Comparison of ENCODE assay signal across 16 cellular contexts in the genomic region with DNA sequence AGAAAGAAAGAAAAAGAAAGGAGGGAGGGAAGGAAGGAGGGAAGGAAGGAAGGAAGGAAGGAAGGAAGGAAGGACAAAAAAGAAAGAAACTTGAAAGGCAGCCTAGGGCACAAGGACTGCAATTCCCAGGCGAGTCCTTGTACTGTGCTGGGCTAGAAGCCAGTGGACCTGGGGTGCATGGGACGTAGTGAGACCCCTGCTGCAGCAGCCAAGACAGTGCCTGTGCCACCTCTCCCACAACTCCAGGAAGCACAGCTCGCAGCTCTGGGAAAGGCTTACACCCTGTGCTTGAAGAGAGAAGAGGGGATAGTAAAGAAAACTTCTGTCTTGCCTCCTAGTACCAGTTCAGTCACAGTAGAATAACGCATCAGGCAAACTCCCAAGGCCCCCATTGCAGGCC.
DNase-seq lines count a peak whose midpoint lies in the region; ATAC-seq and TF ChIP-seq lines count a peak whose summit lies in the region.
"Had no signal": no experiment of that assay in that cellular context is flagged by ENCODE, and none has a peak within 500 bp of the region (broad histone marks: within the 10 kb centered on the region; RNA-seq: fewer than 3 reads in every experiment).

No MANE protein-coding gene starts in this region.

- H3K4me3 Mint-ChIP-seq in H9 = no peak overlapping the region
- no peak overlapping the region for H3K4me3 Mint-ChIP-seq in WTC11
- no peak overlapping the region for H3K4me3 Mint-ChIP-seq in neural progenitor cell
- H3K4me3 Mint-ChIP-seq: CD4-positive, alpha-beta T cell had no signal

- no peak overlapping the region for H3K4ac ChIP-seq in H9 (ENCODE audit: low read depth, low read length)

- no peak overlapping the region for H3T11ph ChIP-seq in H9 (ENCODE audit: low read length)

- no peak overlapping the region for H2BK5ac ChIP-seq in H9 (ENCODE audit: insufficient read length, low read length)

- no peak overlapping the region for H3K18ac ChIP-seq in H9 (ENCODE audit: insufficient read length, low read depth, low read length)

- H3K79me2 ChIP-seq in H9 (ENCODE audit: insufficient read depth, low read length) (no peaks in the 10 kb centered on the region), neural progenitor cell (ENCODE audit: low read depth) (no peaks in the 10 kb centered on the region)

- no peak overlapping the region for H4K8ac ChIP-seq in H9 (replicated peaks; ENCODE audit: insufficient read length, low read depth, low read length)

- H2BK20ac ChIP-seq in H9 (ENCODE audit: low read depth, low read length, poor library complexity, severe bottlenecking) = no peak overlapping the region

- no peak overlapping the region for H4K5ac ChIP-seq in H9 (ENCODE audit: insufficient read length, low read depth, low read length)

- no CpG with 5 or more reads among the region's 4 CpGs for WGBS in H9 (ENCODE audit: extremely low coverage, insufficient read length, low lambda C conversion rate)

- no peak overlapping the region for H3K27ac ChIP-seq in H9 (ENCODE audit: insufficient read length, low read depth, low read length)
- H3K27ac ChIP-seq in neural progenitor cell = no peak overlapping the region
- H3K27ac ChIP-seq: C4-2B, HL-60 had no signal

- POLR2A ChIA-PET in WTC11 (lab: Charles Lee) = no interaction called here

- H3F3A ChIP-seq in neural progenitor cell (ENCODE audit: low read depth) = no peaks in the 10 kb centered on the region

- no peaks in the 10 kb centered on the region for H3K23me2 ChIP-seq in H9 (ENCODE audit: insufficient read length, low read depth, low read length, poor library complexity, severe bottlenecking)

- H3K27me3 ChIP-seq in H9 (ENCODE audit: insufficient read depth, low read length) (no peaks in the 10 kb centered on the region), neural progenitor cell (no peaks in the 10 kb centered on the region)

- H2BK120ac ChIP-seq in H9 (ENCODE audit: low read depth, low read length, poor library complexity, severe bottlenecking) = no peak overlapping the region

- no peak overlapping the region for H3K56ac ChIP-seq in H9 (ENCODE audit: insufficient read length, low read depth, low read length)

- no peak overlapping the region for H2AK5ac ChIP-seq in H9 (ENCODE audit: insufficient read length, low read length)

- no peak overlapping the region for H2BK12ac ChIP-seq in H9 (ENCODE audit: insufficient read length, low read depth, low read length)

- H3K36me3 Mint-ChIP-seq in H9 (ENCODE audit: insufficient read depth in 1 of 3, low read depth in 3 of 3) (no peaks in the 10 kb centered on the region), WTC11 (no peaks in the 10 kb centered on the region), neural progenitor cell (no peaks in the 10 kb centered on the region)

- ATAC-seq in WTC11 (peak; percentile 55), GM18909 (IDR thresholded peaks at IDR 0.05; ENCODE audit: poor library complexity, unreplicated experiment) (no peak), HG02884 (IDR thresholded peaks at IDR 0.05; ENCODE audit: unreplicated experiment) (no peak)

- no peak overlapping the region for H3K4me3 ChIP-seq in neural progenitor cell

- H4K91ac ChIP-seq in H9 (ENCODE audit: insufficient read length, low read depth, low read length) = no peak overlapping the region

- H3K9me3 Mint-ChIP-seq in H9 (no peaks in the 10 kb centered on the region; a peak in 1 of 5 replicates), WTC11 (peaks cover 12% of the 10 kb centered on the region; the same call in 1 of the 2 replicates), neural progenitor cell (peaks cover 5% of the 10 kb centered on the region)

- H3K4me1 Mint-ChIP-seq in H9 (0 out of 4 replicates have a peak, but pooled peaks cover 2 to 3% of the 10 kb centered on the region in 2 experiments), WTC11 (no peaks in the 10 kb centered on the region), neural progenitor cell (no peaks in the 10 kb centered on the region)

- no peaks in the 10 kb centered on the region for H3K9me3 ChIP-seq in H9 (ENCODE audit: control insufficient read depth, low read depth, low read length)
- no peaks in the 10 kb centered on the region for H3K9me3 ChIP-seq in neural progenitor cell (ENCODE audit: low read depth)
- H3K9me3 ChIP-seq: Caco-2 had no signal

- H3K36me3 ChIP-seq in neural progenitor cell = no peaks in the 10 kb centered on the region

- H4K20me1 ChIP-seq in H9 (ENCODE audit: control insufficient read depth, insufficient read depth, insufficient read length) (no peaks in the 10 kb centered on the region), neural progenitor cell (ENCODE audit: low read depth) (no peaks in the 10 kb centered on the region)

- TF ChIP-seq CTCF in H9 (conservative IDR thresholded peaks at IDR 0.05) = no peak
- no peak for TF ChIP-seq CTCF in WTC11 (IDR thresholded peaks at IDR 0.05)
- TF ChIP-seq CTCF in neural progenitor cell (IDR thresholded peaks at IDR 0.05) = no peak

- no peak overlapping the region for H3K14ac ChIP-seq in H9 (ENCODE audit: insufficient read depth, low read length)

- H3K79me1 ChIP-seq in H9 (ENCODE audit: insufficient read depth, low read depth, low read length, poor library complexity, severe bottlenecking) = no peaks in the 10 kb centered on the region

- H3K27ac Mint-ChIP-seq in H9 = no peak overlapping the region
- no peak overlapping the region for H3K27ac Mint-ChIP-seq in WTC11
- H3K27ac Mint-ChIP-seq in neural progenitor cell = no peak overlapping the region
- H3K27ac Mint-ChIP-seq: CD4-positive, alpha-beta T cell had no signal

- H3K4me2 ChIP-seq in H9 (ENCODE audit: insufficient read depth, insufficient read length, low read length) (no peak overlapping the region), neural progenitor cell (no peak overlapping the region)

- H3K4me1 ChIP-seq in H9 (ENCODE audit: insufficient read depth, low read length) = no peaks in the 10 kb centered on the region
- H3K4me1 ChIP-seq in neural progenitor cell = no peaks in the 10 kb centered on the region
- H3K4me1 ChIP-seq: Caco-2 had no signal

- H3K23ac ChIP-seq in H9 (ENCODE audit: insufficient read length, low read depth, low read length) = no peak overlapping the region

- H3K9ac ChIP-seq in H9 (ENCODE audit: extremely low read depth, insufficient read length, low read length) (no peak overlapping the region), neural progenitor cell (no peak overlapping the region)

- no peaks in the 10 kb centered on the region; the same call in 1 of the 2 replicates for H3K27me3 Mint-ChIP-seq in H9 (ENCODE audit: low read depth)
- no peaks in the 10 kb centered on the region for H3K27me3 Mint-ChIP-seq in WTC11 (ENCODE audit: low read depth)
- H3K27me3 Mint-ChIP-seq in neural progenitor cell (ENCODE audit: insufficient read depth, low read depth) = no peaks in the 10 kb centered on the region
- H3K27me3 Mint-ChIP-seq: CD4-positive, alpha-beta T cell had no signal

- H2AFZ ChIP-seq in H9 (ENCODE audit: low read length) (no peak overlapping the region), neural progenitor cell (replicated peaks) (peak overlapping the region; percentile 68)

- no peak overlapping the region for H2BK15ac ChIP-seq in H9 (ENCODE audit: low read depth, low read length)

- CTCF ChIA-PET in WTC11 (lab: Charles Lee) = interaction anchor here (1.4 kb wide), 1 partner anchor 44 kb away, joined by 3 read pairs; no protein-coding TSS in a partner anchor

- DNase-seq in H9 (peak; percentile 32), WTC11 (ENCODE audit: low spot score) (no peak), neural progenitor cell (ENCODE audit: low spot score) (no peak), OCI-M1 (lab: John Stamatoyannopoulos, UW) (no peak), NCI-H774 (lab: John Stamatoyannopoulos, UW) (no peak)
- DNase-seq: AML-193; Caco-2; CD4-positive, alpha-beta T cell; DMS153; DMS79; GDM1; HCEC 1CT had no signal

TF ChIP-seq in WTC11, 78 proteins besides CTCF, POLR2A, EP300 and RAD21 (continues in another document):
- TF ChIP-seq TEAD4 (CRISPR knock-in tag; IDR thresholded peaks at IDR 0.05) (no peak), NR3C1 (CRISPR knock-in tag; conservative IDR thresholded peaks at IDR 0.05; ENCODE audit: low read depth) (no peak), MAX (CRISPR knock-in tag; IDR thresholded peaks at IDR 0.05) (no peak), ZNF512 (CRISPR knock-in tag; IDR thresholded peaks at IDR 0.05; ENCODE audit: borderline replicate concordance) (no peak; the same call in 1 of the 2 replicates), ZNF263 (CRISPR knock-in tag; IDR thresholded peaks at IDR 0.05; ENCODE audit: low read depth) (no peak), USF1 (CRISPR knock-in tag; IDR thresholded peaks at IDR 0.05) (no peak), NFE2L1 (CRISPR knock-in tag; IDR thresholded peaks at IDR 0.05) (no peak)
